ENCODE assay signal across 2 cellular contexts in genomic region chr20:34345839-34346532, GRCh38.
TF ChIP-seq lines count a peak whose summit lies in the region.

No MANE protein-coding gene starts in this region.

TF ChIP-seq in HCT116, 20 proteins besides CTCF, POLR2A, EP300 and RAD21:
- peak; percentile 18; the same call in 1 of the 2 replicates for TF ChIP-seq MAX (IDR thresholded peaks at IDR 0.05)

TF ChIP-seq in HepG2, 621 proteins besides CTCF, POLR2A, EP300 and RAD21:
- TF ChIP-seq BHLHE40 (IDR thresholded peaks at IDR 0.05; ENCODE audit: low read length), result peak; percentile 59
- 0 out of 2 replicates have a peak, but pooled peaks have one; percentile 5 for TF ChIP-seq FOXO4 (CRISPR knock-in tag; conservative IDR thresholded peaks at IDR 0.05)
- 0 out of 2 replicates have a peak, but pooled peaks have one; percentile 9 for TF ChIP-seq ZGPAT (CRISPR knock-in tag; IDR thresholded peaks at IDR 0.05)
- 0 out of 2 replicates have a peak, but pooled peaks have one; percentile 27 for TF ChIP-seq ZMYM2 (CRISPR knock-in tag; IDR thresholded peaks at IDR 0.05)
TF ChIP-seq in HepG2: peak in this region for 4; not testable (repeated sequence) for 617.
